Comparison of ENCODE assay signal across 8 cellular contexts in the genomic region with DNA sequence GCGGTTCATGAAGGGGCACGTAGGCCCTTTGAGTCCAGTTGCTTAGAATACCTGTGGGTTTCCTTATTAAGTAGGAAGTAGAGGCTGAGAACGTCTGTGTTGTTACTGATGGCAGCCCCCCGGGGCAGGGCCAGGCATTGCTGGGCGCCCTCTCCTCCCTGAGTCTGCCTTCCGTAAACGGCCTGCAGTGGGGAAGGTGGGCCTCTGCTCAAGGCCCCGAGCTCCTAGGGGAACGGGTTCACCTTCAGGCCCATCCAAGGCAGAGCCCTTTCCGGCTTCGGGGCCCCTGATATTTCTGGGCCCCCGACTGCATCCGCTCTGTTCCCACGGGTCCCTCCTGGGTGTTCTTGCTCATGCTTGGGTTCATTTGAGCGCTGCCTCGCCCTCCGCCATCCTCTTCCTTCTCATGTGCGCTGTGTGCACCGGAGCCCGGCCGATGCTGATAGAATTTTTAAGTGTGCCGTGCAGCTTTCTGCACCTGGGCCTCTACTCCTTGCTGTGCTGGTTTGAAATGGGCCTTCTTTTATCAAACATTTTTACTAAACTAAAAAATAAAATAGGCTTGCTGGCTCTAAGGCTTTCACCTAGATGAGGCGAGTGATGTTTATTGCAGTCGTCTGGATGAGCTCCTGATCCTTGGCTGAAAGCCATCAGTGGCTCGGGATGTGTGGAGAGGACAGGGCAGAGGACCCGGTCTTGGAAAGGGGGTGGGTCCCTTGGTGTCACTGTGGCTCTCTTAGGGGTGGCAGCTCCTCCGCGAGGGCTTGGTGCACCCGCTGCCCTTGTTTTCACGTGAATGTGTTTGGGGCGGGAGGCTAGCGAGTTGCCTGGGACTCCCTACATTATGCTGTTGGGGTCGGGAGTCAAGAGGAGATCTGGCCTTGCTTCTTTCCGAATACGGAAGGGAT. TPM values are rescaled to one million over a fixed set of nuclear protein-coding genes. Genes with fewer than 3 reads are reported as not detected.
DNase-seq lines count a peak whose midpoint lies in the region; ATAC-seq and TF ChIP-seq lines count a peak whose summit lies in the region.

No MANE protein-coding gene starts in this region.

- peak overlapping the region; percentile 68 for H3K4me3 Mint-ChIP-seq in natural killer cell

- DNase-seq in activated naive CD4-positive, alpha-beta T cell treated with Interleukin-2 at 50 U/mL for 16 hours = peak; percentile 29
- DNase-seq in activated naive CD4-positive, alpha-beta T cell treated with anti-CD3 and anti-CD28 coated beads, Interleukin-2, amount 50 U/mL, for 16 hours = no peak
- DNase-seq in natural killer cell (no peak), pons (ENCODE audit: low spot score) (no peak), UCSD-AML1 (lab: John Stamatoyannopoulos, UW; ENCODE audit: unreplicated experiment) (no peak)

- peak overlapping the region; percentile 68 to 87 for H3K27ac Mint-ChIP-seq in natural killer cell

- H3K27me3 Mint-ChIP-seq in natural killer cell (ENCODE audit: low read depth in 2 of 2) = no peaks in the 10 kb centered on the region

- H3K27ac ChIP-seq in angular gyrus (ENCODE audit: low read depth, low read length) = peak overlapping the region; percentile 7

- ATAC-seq in HG03354 (IDR thresholded peaks at IDR 0.05; ENCODE audit: poor library complexity, severe bottlenecking, unreplicated experiment) = peak; percentile 42
- ATAC-seq in natural killer cell = no peak
- no peak for ATAC-seq in GM19324 (IDR thresholded peaks at IDR 0.05; ENCODE audit: low FRiP score, unreplicated experiment)

- intact Hi-C loops in natural killer cell (cut with micrococcal nuclease) = no loop called here

- peaks cover 70 to 72% of the 10 kb centered on the region in 2 donors for H3K4me1 Mint-ChIP-seq in natural killer cell

- H3K36me3 Mint-ChIP-seq in natural killer cell = no peaks in the 10 kb centered on the region

- no peaks in the 10 kb centered on the region for H3K9me3 Mint-ChIP-seq in natural killer cell

- TF ChIP-seq CTCF in natural killer cell (IDR thresholded peaks at IDR 0.05) = no peak

RNA-seq across cellular contexts. Expression of a gene that starts 12.3 kb away (rescaled TPM):
- 10 to 100 TPM; 47.4 to 53.7 (median 53.2) TPM for total RNA-seq in natural killer cell

RNA-seq across cellular contexts. Expression of a gene that starts 36.7 kb away (rescaled TPM):
- total RNA-seq in natural killer cell = 10 to 100 TPM; 50.0 to 71.2 (median 55.6) TPM
